ENCODE assay signal across 9 cellular contexts in the genomic region with DNA sequence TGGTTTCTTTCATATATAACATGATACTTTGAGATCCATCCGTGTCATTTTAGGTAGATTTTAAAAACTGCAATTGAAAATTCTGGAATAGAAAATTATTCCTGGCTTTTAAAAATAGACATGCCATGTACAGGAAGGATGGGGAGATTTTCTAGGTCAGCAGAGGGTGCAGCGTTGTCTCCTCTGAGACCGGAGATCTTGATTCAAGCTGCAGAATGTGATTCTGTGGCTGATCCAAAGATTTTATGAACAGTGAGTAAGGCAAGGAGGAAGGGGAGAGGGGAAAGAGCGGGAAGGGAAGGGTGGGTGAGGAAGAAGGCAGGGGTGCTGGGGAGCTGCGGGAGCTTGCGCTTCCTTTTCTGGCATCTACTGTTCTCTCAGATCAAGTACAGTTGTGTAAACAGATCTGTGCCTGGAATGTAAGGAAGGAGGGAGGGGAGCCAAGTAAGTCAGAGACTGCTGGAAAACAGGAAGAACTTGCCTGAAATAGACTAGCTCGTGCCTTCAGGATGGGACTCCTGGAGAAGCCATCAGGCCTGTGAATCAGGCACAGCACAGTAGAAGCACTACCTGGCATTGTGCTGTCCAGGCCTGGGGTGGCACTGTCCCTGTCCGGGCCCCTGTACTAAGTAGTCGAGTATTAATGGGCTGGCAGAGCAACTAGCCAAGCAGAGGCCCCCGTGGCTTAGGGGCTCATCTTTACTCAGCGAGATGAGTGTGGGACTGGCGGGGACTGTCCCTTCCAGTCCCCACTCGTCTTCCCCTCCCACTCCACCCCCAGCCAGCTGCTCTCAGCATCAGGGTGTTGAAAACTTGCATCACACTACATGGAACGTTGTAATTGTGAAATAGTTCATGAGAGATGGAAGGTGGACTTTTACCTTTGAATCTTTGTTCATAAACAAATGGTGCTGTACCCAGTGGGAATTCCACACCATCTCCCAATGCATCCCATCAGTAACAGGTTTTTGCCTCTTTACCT.
DNase-seq lines count a peak whose midpoint lies in the region; ATAC-seq, FAIRE-seq and TF ChIP-seq lines count a peak whose summit lies in the region.
"Had no signal": no experiment of that assay in that cellular context is flagged by ENCODE, and none has a peak within 500 bp of the region (broad histone marks: within the 10 kb centered on the region; RNA-seq: fewer than 3 reads in every experiment).

No MANE protein-coding gene starts in this region.

- H3K36me3 Mint-ChIP-seq in activated T-cell treated with anti-CD3 and anti-CD28 coated beads, Interleukin-2, amount 50 U/mL, for 24 hours (ENCODE audit: low read depth): no peaks in the 10 kb centered on the region
- no peaks in the 10 kb centered on the region for H3K36me3 Mint-ChIP-seq in progenitor cell of endocrine pancreas (ENCODE audit: insufficient read depth)

- H3K27ac ChIP-seq in heart left ventricle (peak overlapping the region; percentile 62 to 93 (median 81)), small intestine (ENCODE audit: low read depth in 1 of 2, low read length in 1 of 2) (peak overlapping the region; percentile 74 to 88)

- peak overlapping the region; percentile 27 for H3K27ac Mint-ChIP-seq in activated T-cell treated with anti-CD3 and anti-CD28 coated beads, Interleukin-2, amount 50 U/mL, for 24 hours
- H3K27ac Mint-ChIP-seq in progenitor cell of endocrine pancreas: no peak overlapping the region

- intact Hi-C loops in heart left ventricle (cut with DNase I): loop anchor here in 2 of 10 donors (5.0 kb wide), 2 partner anchors 37 to 283 kb away; a partner anchor contains a TSS

- DNase-seq in activated CD4-positive, alpha-beta T cell treated with anti-CD3 and anti-CD28 coated beads for 48 hours: peak; percentile 65
- DNase-seq in activated CD4-positive, alpha-beta T cell treated with anti-CD3 and anti-CD28 coated beads for 1 hour: no peak
- DNase-seq in activated T-cell treated with anti-CD3 and anti-CD28 coated beads, Interleukin-2, amount 50 U/mL, for 24 hours: peak; percentile 54
- DNase-seq in heart left ventricle (peak; percentile 53 to 77 (median 63)), small intestine (peak; percentile 91), progenitor cell of endocrine pancreas (ENCODE audit: low spot score, unreplicated experiment) (no peak)

- peaks cover 38% of the 10 kb centered on the region for H3K4me1 Mint-ChIP-seq in activated T-cell treated with anti-CD3 and anti-CD28 coated beads, Interleukin-2, amount 50 U/mL, for 24 hours (ENCODE audit: low read depth)
- peaks cover 5% of the 10 kb centered on the region for H3K4me1 Mint-ChIP-seq in progenitor cell of endocrine pancreas (ENCODE audit: low read depth)

- TF ChIP-seq CTCF in heart left ventricle (IDR thresholded peaks at IDR 0.05) (no peak), progenitor cell of endocrine pancreas (IDR thresholded peaks at IDR 0.05; ENCODE audit: unreplicated experiment) (no peak)

- H3K27me3 Mint-ChIP-seq in activated T-cell treated with anti-CD3 and anti-CD28 coated beads, Interleukin-2, amount 50 U/mL, for 24 hours: no peaks in the 10 kb centered on the region
- no peaks in the 10 kb centered on the region for H3K27me3 Mint-ChIP-seq in progenitor cell of endocrine pancreas

- no peak for FAIRE-seq in small intestine (lab: Jason Lieb, UNC)
- FAIRE-seq: TTC549 had no signal

- no peaks in the 10 kb centered on the region for H3K9me3 Mint-ChIP-seq in activated T-cell treated with anti-CD3 and anti-CD28 coated beads, Interleukin-2, amount 50 U/mL, for 24 hours
- H3K9me3 Mint-ChIP-seq in progenitor cell of endocrine pancreas (ENCODE audit: low read depth): peaks cover 7% of the 10 kb centered on the region

- ATAC-seq in heart left ventricle (peak; percentile 78 to 90 (median 88)), HG03095 (IDR thresholded peaks at IDR 0.05; ENCODE audit: unreplicated experiment) (no peak), HG03025 (IDR thresholded peaks at IDR 0.05; ENCODE audit: low FRiP score, unreplicated experiment) (no peak)

- H3K27me3 ChIP-seq in heart left ventricle (no peaks in the 10 kb centered on the region), small intestine (ENCODE audit: control insufficient read depth in 2 of 2, insufficient read depth in 2 of 2, low read length in 2 of 2) (no peaks in the 10 kb centered on the region)

- 26 to 40% (median 34%) methylated on average over 11 to 14 of the region's 14 CpGs for WGBS in heart left ventricle, 4 donors
- WGBS in small intestine, 3 donors: 25 to 26% (median 26%) methylated on average over 14 of the region's 14 CpGs

- no peaks in the 10 kb centered on the region for H3K36me3 ChIP-seq in heart left ventricle
- no peaks in the 10 kb centered on the region for H3K36me3 ChIP-seq in small intestine (ENCODE audit: control insufficient read depth in 2 of 2, insufficient read depth in 2 of 2, low read length in 2 of 2)

- no peaks in the 10 kb centered on the region for H3K9me3 ChIP-seq in heart left ventricle
- H3K9me3 ChIP-seq in small intestine (ENCODE audit: control insufficient read depth, low read depth): no peaks in the 10 kb centered on the region

- TF ChIP-seq POLR2A in heart left ventricle (IDR thresholded peaks at IDR 0.05): no peak

- H3K4me1 ChIP-seq in heart left ventricle (peaks cover 5 to 53% (median 30%) of the 10 kb centered on the region in 12 donors), small intestine (ENCODE audit: control insufficient read depth in 2 of 2, insufficient read depth in 1 of 2, low read depth in 1 of 2, low read length in 1 of 2) (peaks cover 3 to 15% of the 10 kb centered on the region in 2 donors)

- no peak overlapping the region for H3K4me3 ChIP-seq in heart left ventricle
- no peak overlapping the region for H3K4me3 ChIP-seq in small intestine (ENCODE audit: low read depth in 1 of 2, low read length in 2 of 2)

- no peak overlapping the region for H3K4me3 Mint-ChIP-seq in activated T-cell treated with anti-CD3 and anti-CD28 coated beads, Interleukin-2, amount 50 U/mL, for 24 hours
- no peak overlapping the region for H3K4me3 Mint-ChIP-seq in progenitor cell of endocrine pancreas (ENCODE audit: low read depth)

Comparison
In these comparisons a context has a peak if more than half of its experiments do, and no peak if none do; other contexts are left out.
1. DNase-seq: peak in activated CD4-positive, alpha-beta T cell treated with anti-CD3 and anti-CD28 coated beads for 48 hours (single experiment), activated T-cell treated with anti-CD3 and anti-CD28 coated beads, Interleukin-2, amount 50 U/mL, for 24 hours (single experiment), heart left ventricle (5 of 5) and small intestine (single experiment); none in activated CD4-positive, alpha-beta T cell treated with anti-CD3 and anti-CD28 coated beads for 1 hour (single experiment) and progenitor cell of endocrine pancreas (single experiment).
2. ATAC-seq: peak in heart left ventricle (4 of 4); none in HG03095 (single experiment) and HG03025 (single experiment).